ENCODE assay signal across 29 cellular contexts in the genomic region with DNA sequence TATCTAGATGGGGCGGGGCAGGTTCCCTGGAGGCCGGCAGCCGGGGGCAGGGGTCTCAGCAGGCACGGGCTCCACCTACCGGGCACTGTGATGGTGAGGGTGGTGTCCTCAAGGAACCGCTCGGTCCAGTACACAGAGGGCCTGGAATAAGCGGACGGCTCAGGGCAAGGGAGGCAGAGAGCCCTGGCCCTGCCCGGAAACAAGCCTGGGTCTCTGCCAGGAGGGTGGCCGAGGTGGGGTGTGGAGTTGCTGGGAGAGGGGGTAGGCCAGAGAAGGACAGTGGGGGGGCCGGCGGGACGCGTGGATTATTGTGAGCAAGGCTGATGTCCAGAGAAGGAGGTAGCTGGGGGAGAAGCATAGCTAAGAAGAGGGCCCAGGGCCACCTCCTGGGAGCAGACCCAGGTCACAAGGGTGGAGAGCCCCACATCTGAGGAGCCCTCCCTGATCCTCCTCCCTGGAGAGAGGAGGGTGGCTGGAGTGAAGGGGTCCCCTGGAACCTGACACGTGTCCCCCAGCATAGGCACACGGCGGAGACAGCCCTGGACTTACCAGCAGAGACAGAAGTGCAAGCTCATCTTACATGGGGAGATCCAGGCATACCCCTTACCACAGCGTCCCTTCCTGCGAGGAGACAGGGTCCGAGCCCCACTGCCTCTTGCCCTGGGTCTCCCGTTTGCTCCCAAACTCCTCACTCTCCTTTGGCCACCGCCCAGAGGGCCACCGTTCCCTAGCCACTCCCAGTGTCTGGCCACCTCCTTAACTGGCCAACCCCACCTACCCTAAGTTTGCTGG. TPM values are rescaled to one million over a fixed set of nuclear protein-coding genes. Genes with fewer than 3 reads are reported as not detected.
DNase-seq lines count a peak whose midpoint lies in the region; ATAC-seq, FAIRE-seq and TF ChIP-seq lines count a peak whose summit lies in the region.
"Had no signal": no experiment of that assay in that cellular context is flagged by ENCODE, and none has a peak within 500 bp of the region (broad histone marks: within the 10 kb centered on the region; RNA-seq: fewer than 3 reads in every experiment).

No MANE protein-coding gene starts in this region.

- H3K9me3 Mint-ChIP-seq in Calu3 (ENCODE audit: low read depth, unreplicated experiment): no peaks in the 10 kb centered on the region
- H3K9me3 Mint-ChIP-seq: activated naive CD4-positive, alpha-beta T cell treated with anti-CD3 and anti-CD28 coated beads, Interleukin-2, amount 50 U/mL, for 72 hours; activated T-helper 17 cell treated with anti-CD3 and anti-CD28 coated beads, Interleukin-2, amount 50 U/mL, for 72 hours; mesothelial cell of epicardium had no signal

- H4K8ac ChIP-seq in IMR-90 (ENCODE audit: low read depth in 2 of 2, low read length in 2 of 2): no peak overlapping the region

- H3K4me3 ChIP-seq in IMR-90 (ENCODE audit: insufficient read depth, low read depth, low read length) (no peak overlapping the region), sigmoid colon (no peak overlapping the region), small intestine (ENCODE audit: low read depth in 1 of 2, low read length in 2 of 2) (no peak overlapping the region), uterus (no peak overlapping the region)
- H3K4me3 ChIP-seq: ascending aorta, gastrocnemius medialis, hepatocyte had no signal

- H3K14ac ChIP-seq in IMR-90 (replicated peaks; ENCODE audit: low read depth, low read length): no peak overlapping the region

- peaks cover 57% of the 10 kb centered on the region for H3K27me3 ChIP-seq in IMR-90 (ENCODE audit: control insufficient read depth, insufficient read depth, low read length)
- peaks cover 0 to 40% (median 22%) of the 10 kb centered on the region in 3 donors for H3K27me3 ChIP-seq in sigmoid colon
- H3K27me3 ChIP-seq in small intestine (ENCODE audit: control insufficient read depth in 2 of 2, insufficient read depth in 2 of 2, low read length in 2 of 2): peaks cover 0 to 2% of the 10 kb centered on the region in 2 donors
- no peaks in the 10 kb centered on the region for H3K27me3 ChIP-seq in uterus
- H3K27me3 ChIP-seq: ascending aorta had no signal

- TF ChIP-seq EP300 in sigmoid colon (IDR thresholded peaks at IDR 0.05): no peak

- in situ Hi-C loops in IMR-90 (cut with MboI; ENCODE audit: low sequenced_read_pairs): no loop called here

- DNase-seq in Calu3 (peak; percentile 31), IMR-90 (no peak), iPS-NIHi7 (ENCODE audit: extremely low spot score) (peak; percentile 20), sigmoid colon (peak; percentile 57), NOMO-1 treated with DMSO at 0.1 percent for 48 hours (lab: John Stamatoyannopoulos, UW; ENCODE audit: unreplicated experiment) (no peak), small intestine (no peak), uterus (no peak)
- DNase-seq: activated CD4-positive, alpha-beta T cell treated with anti-CD3 and anti-CD28 coated beads, Interleukin-2, amount 50 U/mL, for 4 hours; activated CD8-positive, alpha-beta memory T cell treated with anti-CD3 and anti-CD28 coated beads, Interleukin-2, amount 50 U/mL, for 48 hours; C1 segment of cervical spinal cord; central memory CD4-positive, alpha-beta T cell; dermis blood vessel endothelial cell; DND-41; gastrocnemius medialis; naive B cell; NCI-H1694; SHP77 treated with DMSO at 0.1 percent for 48 hours; stimulated activated CD4-positive, alpha-beta T cell treated with anti-CD3 and anti-CD28 coated beads, Interleukin-2, amount 100 ng/mL, for 24 hours; substantia nigra; SW 1271; T1000 had no signal

- no peak for TF ChIP-seq RAD21 in IMR-90 (IDR thresholded peaks at IDR 0.05; ENCODE audit: low read length)

- TF ChIP-seq POLR2A in IMR-90 (IDR thresholded peaks at IDR 0.05; ENCODE audit: low read depth, low read length) (no peak), sigmoid colon (IDR thresholded peaks at IDR 0.05) (no peak), uterus (IDR thresholded peaks at IDR 0.05) (no peak)

- H3K36me3 Mint-ChIP-seq in Calu3 (ENCODE audit: insufficient read depth, unreplicated experiment): peaks cover 9% of the 10 kb centered on the region
- H3K36me3 Mint-ChIP-seq: activated naive CD4-positive, alpha-beta T cell treated with anti-CD3 and anti-CD28 coated beads, Interleukin-2, amount 50 U/mL, for 72 hours; mesothelial cell of epicardium; naive B cell had no signal

- no peak overlapping the region for H2AK9ac ChIP-seq in IMR-90 (replicated peaks; ENCODE audit: low read depth, low read length, poor library complexity)

- dilution Hi-C loops in IMR-90 (cut with HindIII; ENCODE audit: low sequenced_read_pairs, unreplicated experiment): no loop called here

- TF ChIP-seq CTCF in Calu3 (IDR thresholded peaks at IDR 0.05; ENCODE audit: unreplicated experiment): no peak
- TF ChIP-seq CTCF in IMR-90 (conservative IDR thresholded peaks at IDR 0.05; ENCODE audit: low read depth, low read length): no peak
- no peak for TF ChIP-seq CTCF in sigmoid colon (IDR thresholded peaks at IDR 0.05)
- no peak for TF ChIP-seq CTCF in uterus (IDR thresholded peaks at IDR 0.05)

- no peaks in the 10 kb centered on the region for H3K4me1 Mint-ChIP-seq in Calu3 (ENCODE audit: low read depth, unreplicated experiment)
- H3K4me1 Mint-ChIP-seq: activated T-helper 17 cell treated with anti-CD3 and anti-CD28 coated beads, Interleukin-2, amount 50 U/mL, for 72 hours; naive B cell had no signal

- no peak overlapping the region for H4K91ac ChIP-seq in IMR-90 (ENCODE audit: insufficient read depth, low read depth, low read length)

- BruUV-seq in Calu3 (replicated peaks; lab: Mats Ljungman, UMichigan) (no TSS peak), IMR-90 (replicated peaks; lab: Mats Ljungman, UMichigan) (no TSS peak)

- no peak overlapping the region for H4K5ac ChIP-seq in IMR-90 (ENCODE audit: low read depth, low read length)

- peak overlapping the region; percentile 21 for H2AFZ ChIP-seq in IMR-90 (replicated peaks; ENCODE audit: low read length, poor library complexity)
- H2AFZ ChIP-seq: hepatocyte had no signal

- no peak overlapping the region for H3K27ac Mint-ChIP-seq in Calu3 (ENCODE audit: unreplicated experiment)
- H3K27ac Mint-ChIP-seq: activated naive CD4-positive, alpha-beta T cell treated with anti-CD3 and anti-CD28 coated beads, Interleukin-2, amount 50 U/mL, for 72 hours; activated T-helper 17 cell treated with anti-CD3 and anti-CD28 coated beads, Interleukin-2, amount 50 U/mL, for 72 hours; mesothelial cell of epicardium; naive B cell had no signal

- H3K36me3 ChIP-seq in IMR-90 (ENCODE audit: control insufficient read depth, insufficient read depth, low read length) (no peaks in the 10 kb centered on the region), sigmoid colon (no peaks in the 10 kb centered on the region), small intestine (ENCODE audit: control insufficient read depth in 2 of 2, insufficient read depth in 2 of 2, low read length in 2 of 2) (no peaks in the 10 kb centered on the region), uterus (no peaks in the 10 kb centered on the region)
- H3K36me3 ChIP-seq: ascending aorta, gastrocnemius medialis had no signal

- H3K18ac ChIP-seq in IMR-90 (ENCODE audit: low read depth, low read length): no peak overlapping the region

- H2BK5ac ChIP-seq in IMR-90 (ENCODE audit: low read depth, low read length, poor library complexity, severe bottlenecking): no peak overlapping the region

- CTCF ChIA-PET in Calu3 (lab: Charles Lee) (no interaction called here), IMR-90 (lab: Yijun Ruan, JAX) (no interaction called here)

- no peak overlapping the region for H3K56ac ChIP-seq in IMR-90 (ENCODE audit: extremely low read depth, insufficient read depth, low read length)

- intact Hi-C loops in Calu3 (cut with micrococcal nuclease; ENCODE audit: unreplicated experiment): no loop called here
- intact Hi-C loops in IMR-90 (cut with micrococcal nuclease): no loop called here
- intact Hi-C loops in sigmoid colon (cut with DNase I): no loop called here
- intact Hi-C loops in uterus (cut with DNase I; ENCODE audit: low total_unique reads): no loop called here

- no peak overlapping the region for H3K23ac ChIP-seq in IMR-90 (ENCODE audit: low read depth, low read length)

- H2BK20ac ChIP-seq in IMR-90 (ENCODE audit: low read depth, low read length): no peak overlapping the region

- H3K9ac ChIP-seq in IMR-90 (ENCODE audit: low read depth, low read length): no peak overlapping the region

- H2AK5ac ChIP-seq in IMR-90 (ENCODE audit: low read depth, low read length): no peak overlapping the region

- peaks cover 62% of the 10 kb centered on the region for H3K27me3 Mint-ChIP-seq in Calu3 (ENCODE audit: unreplicated experiment)

- H3K4me1 ChIP-seq in IMR-90 (ENCODE audit: control insufficient read depth, insufficient read depth, low read length) (peaks cover 1% of the 10 kb centered on the region; the same call in 1 of the 2 replicates), sigmoid colon (no peaks in the 10 kb centered on the region), small intestine (ENCODE audit: control insufficient read depth in 2 of 2, insufficient read depth in 1 of 2, low read depth in 1 of 2, low read length in 1 of 2) (no peaks in the 10 kb centered on the region), uterus (no peaks in the 10 kb centered on the region)
- H3K4me1 ChIP-seq: ascending aorta, gastrocnemius medialis had no signal

- H3K4me2 ChIP-seq in IMR-90 (ENCODE audit: low read depth, low read length): no peak overlapping the region
- H3K4me2 ChIP-seq: hepatocyte had no signal

- no peak overlapping the region for H3K27ac ChIP-seq in IMR-90 (ENCODE audit: insufficient read depth, low read length)
- no peak overlapping the region for H3K27ac ChIP-seq in sigmoid colon
- H3K27ac ChIP-seq in small intestine (ENCODE audit: low read depth in 1 of 2, low read length in 1 of 2): no peak overlapping the region
- H3K27ac ChIP-seq in uterus: no peak overlapping the region
- H3K27ac ChIP-seq: ascending aorta, gastrocnemius medialis, hepatocyte had no signal

- no peak overlapping the region for H2BK120ac ChIP-seq in IMR-90 (ENCODE audit: low read depth, low read length)

- no peak for FAIRE-seq in small intestine (lab: Jason Lieb, UNC)
- FAIRE-seq: endometrium, GM18507 had no signal

- no peaks in the 10 kb centered on the region for H4K20me1 ChIP-seq in IMR-90 (ENCODE audit: insufficient read depth, low read length)

- no peak overlapping the region for H3K4me3 Mint-ChIP-seq in Calu3 (ENCODE audit: low read depth, unreplicated experiment)
- H3K4me3 Mint-ChIP-seq: activated T-helper 17 cell treated with anti-CD3 and anti-CD28 coated beads, Interleukin-2, amount 50 U/mL, for 72 hours; mesothelial cell of epicardium had no signal

- H3K9me3 ChIP-seq in IMR-90 (ENCODE audit: control insufficient read depth, insufficient read depth, low read length) (no peaks in the 10 kb centered on the region), sigmoid colon (no peaks in the 10 kb centered on the region), small intestine (ENCODE audit: control insufficient read depth, low read depth) (no peaks in the 10 kb centered on the region), uterus (no peaks in the 10 kb centered on the region)
- H3K9me3 ChIP-seq: ascending aorta, gastrocnemius medialis had no signal

- no peak overlapping the region for H3K4ac ChIP-seq in IMR-90 (ENCODE audit: low read depth, low read length)

- 79% methylated on average over 10 of the region's 24 CpGs; no CpG with 5 or more reads in 1 of the 2 experiments for WGBS in IMR-90 (ENCODE audit: extremely low coverage in 2 of 2, insufficient read length in 1 of 2), 2 experiments
- WGBS in sigmoid colon, 2 donors: 72 to 83% methylated on average over 24 of the region's 24 CpGs
- 69 to 82% (median 78%) methylated on average over 24 of the region's 24 CpGs for WGBS in small intestine, 3 donors

- H3K79me1 ChIP-seq in IMR-90 (ENCODE audit: low read depth in 1 of 2, low read length in 2 of 2): no peaks in the 10 kb centered on the region

- ATAC-seq in IMR-90 (ENCODE audit: low read depth) (no peak), HG03108 (IDR thresholded peaks at IDR 0.05; ENCODE audit: unreplicated experiment) (no peak)
- ATAC-seq: activated naive CD4-positive, alpha-beta T cell treated with anti-CD3 and anti-CD28 coated beads, Interleukin-2, amount 50 U/mL, for 72 hours; activated T-helper 17 cell treated with anti-CD3 and anti-CD28 coated beads, Interleukin-2, amount 50 U/mL, for 72 hours; gastrocnemius medialis had no signal

- POLR2A ChIA-PET in IMR-90 (lab: Charles Lee; ENCODE audit: unreplicated experiment): no interaction called here

- H3K9me1 ChIP-seq in IMR-90 (ENCODE audit: insufficient read depth, low read length): no peaks in the 10 kb centered on the region

- no peak overlapping the region for H2BK15ac ChIP-seq in IMR-90 (ENCODE audit: low read depth, low read length)

RNA-seq across cellular contexts. Expression of gene MIER2, which starts 29.0 kb away (rescaled TPM):
- total RNA-seq in Calu3 (2022) (22.8 and 28.4 TPM in 2 replicates), IMR-90 (2012; rRNA removed) (11.4 and 28.0 TPM in 2 replicates), sigmoid colon (10 to 100 TPM; 11.4 to 31.9 (median 13.0) TPM), uterus (10 to 100 TPM in 2 of 4 donors, 1 to 10 TPM in 2; 2.6 to 54.8 (median 12.7) TPM)
- polyA plus RNA-seq in IMR-90 (2012; rRNA removed) (28.4 and 32.3 TPM in 2 replicates), sigmoid colon (10 to 100 TPM in 1 of 3 donors, 1 to 10 TPM in 2; 6.6 to 15.5 (median 7.4) TPM), small intestine (10 to 100 TPM; 10.3 to 14.6 (median 14.1) TPM)
- 12.3 and 27.2 TPM in 2 replicates for polyA plus RNA-seq in IMR-90 (2012; cell fraction: cytosol; rRNA removed)
- polyA plus RNA-seq in IMR-90 (2012; cell fraction: nucleus; rRNA removed; ENCODE audit: low replicate concordance): 42.8 and 96.1 TPM in 2 replicates

RNA-seq across cellular contexts. Expression of gene C2CD4C, which starts 35.4 kb away (rescaled TPM):
- total RNA-seq in Calu3 (2022) (0.12 and 0.15 TPM in 2 replicates), IMR-90 (2012; rRNA removed) (under 0.01 TPM in 2 replicates), sigmoid colon (1 to 10 TPM in 1 of 4 donors, under 1 TPM in 3; 0.55 to 1.2 (median 0.76) TPM), uterus (1 to 10 TPM in 2 of 4 donors, not detected in 2; 2.4 to 2.5 TPM)
- polyA plus RNA-seq in IMR-90 (2012; rRNA removed) (0.07 and 0.09 TPM in 2 replicates), sigmoid colon (under 1 TPM in 2 of 3 donors, not detected in 1; under 0.01 to 0.96 TPM), small intestine (1 to 10 TPM in 1 of 3 donors, under 1 TPM in 1, not detected in 1; 0.27 to 3.1 TPM)
- 0.08 and 0.15 TPM in 2 replicates for polyA plus RNA-seq in IMR-90 (2012; cell fraction: cytosol; rRNA removed)
- polyA plus RNA-seq in IMR-90 (2012; cell fraction: nucleus; rRNA removed; ENCODE audit: low replicate concordance): 0.31 and 0.67 TPM in 2 replicates

Comparison
In these comparisons a context has a peak if more than half of its experiments do, and no peak if none do; other contexts are left out.
1. DNase-seq: peak in Calu3 (single experiment), iPS-NIHi7 (single experiment) and sigmoid colon (single experiment); none in IMR-90 (single experiment), NOMO-1 treated with DMSO at 0.1 percent for 48 hours (single experiment), small intestine (single experiment) and uterus (0 of 2).